ENCODE assay signal across 1 cellular context in the genomic region with DNA sequence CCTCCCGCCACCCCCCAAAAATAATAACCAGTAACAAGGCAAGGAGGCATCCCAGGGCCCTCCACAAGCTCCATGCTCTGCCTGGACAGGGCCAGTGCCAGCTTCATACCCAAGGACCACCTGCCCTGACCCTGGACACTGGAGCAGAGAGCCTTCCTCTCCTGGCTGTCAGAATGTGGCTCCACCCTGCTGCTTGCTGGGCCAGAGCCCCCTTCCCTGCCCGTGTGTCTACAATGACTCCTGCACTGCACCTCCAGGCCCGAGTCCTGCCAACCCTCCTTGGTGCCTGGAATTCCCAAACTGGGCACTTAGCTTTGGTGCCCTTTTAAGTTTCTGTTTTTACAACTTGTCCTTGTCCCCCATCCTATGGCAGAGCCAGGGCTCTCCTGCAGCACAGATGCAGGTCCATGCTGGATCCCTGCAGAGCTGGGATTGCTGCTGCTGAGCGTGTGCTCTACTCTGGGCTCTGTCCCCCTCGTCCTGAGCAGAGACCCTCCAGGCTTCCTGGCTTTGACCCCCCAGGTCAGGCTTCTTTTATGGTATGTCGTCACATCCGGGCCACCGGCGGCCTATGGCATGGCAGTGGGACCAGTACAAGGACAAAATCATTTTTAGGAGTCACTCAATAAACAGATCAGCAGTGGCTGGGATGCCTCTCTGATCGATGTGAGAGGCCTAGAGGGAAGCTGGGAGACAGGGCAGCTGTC.
TF ChIP-seq lines count a peak whose summit lies in the region.

No MANE protein-coding gene starts in this region.

TF ChIP-seq in H1, 55 proteins besides CTCF, POLR2A, EP300 and RAD21:
- TF ChIP-seq PHF8 (conservative IDR thresholded peaks at IDR 0.05; ENCODE audit: low read depth, low read length) = no peak
